ENCODE assay signal across 1 cellular context in the genomic region with DNA sequence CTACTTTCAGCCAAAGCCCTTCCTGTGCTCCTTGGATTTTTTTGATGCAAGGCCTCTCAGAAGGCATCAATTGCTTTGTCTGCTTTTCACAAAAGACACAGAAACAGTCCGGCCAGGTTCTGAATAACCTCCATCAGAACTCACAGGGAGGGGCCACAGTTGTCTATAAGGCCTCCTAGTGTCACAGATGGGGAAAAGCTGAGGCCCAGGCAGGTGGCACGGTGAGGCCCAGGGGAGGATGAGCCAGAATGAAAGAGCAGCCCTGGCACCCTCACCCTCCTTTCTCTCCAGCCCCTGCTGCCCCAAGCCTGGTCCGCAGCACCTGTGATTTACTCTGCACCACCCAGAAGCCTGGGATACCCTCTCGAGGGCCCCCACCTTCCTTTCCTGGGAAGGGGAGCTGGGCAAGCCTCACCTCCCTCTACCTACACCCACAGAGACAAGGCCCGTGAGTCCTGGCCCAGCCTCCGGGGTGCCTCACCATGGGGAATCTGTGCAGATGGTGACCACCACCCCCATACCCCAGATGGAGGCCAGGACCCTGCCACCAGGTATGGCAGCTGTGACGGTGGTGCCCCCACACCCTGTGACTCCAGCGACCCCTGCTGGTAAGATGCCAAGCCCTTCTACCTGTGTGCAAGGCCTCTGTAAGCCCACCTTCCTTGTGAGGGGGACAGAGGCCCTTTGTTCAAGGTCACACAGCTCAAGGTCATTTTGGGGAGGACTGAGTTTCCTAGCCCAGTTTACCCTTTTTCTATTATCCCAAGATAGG.
TF ChIP-seq lines count a peak whose summit lies in the region.

No MANE protein-coding gene starts in this region.

TF ChIP-seq in GM23338, 12 proteins besides CTCF, POLR2A, EP300 and RAD21 (continued from another document):
- TF ChIP-seq, protein P1, sequence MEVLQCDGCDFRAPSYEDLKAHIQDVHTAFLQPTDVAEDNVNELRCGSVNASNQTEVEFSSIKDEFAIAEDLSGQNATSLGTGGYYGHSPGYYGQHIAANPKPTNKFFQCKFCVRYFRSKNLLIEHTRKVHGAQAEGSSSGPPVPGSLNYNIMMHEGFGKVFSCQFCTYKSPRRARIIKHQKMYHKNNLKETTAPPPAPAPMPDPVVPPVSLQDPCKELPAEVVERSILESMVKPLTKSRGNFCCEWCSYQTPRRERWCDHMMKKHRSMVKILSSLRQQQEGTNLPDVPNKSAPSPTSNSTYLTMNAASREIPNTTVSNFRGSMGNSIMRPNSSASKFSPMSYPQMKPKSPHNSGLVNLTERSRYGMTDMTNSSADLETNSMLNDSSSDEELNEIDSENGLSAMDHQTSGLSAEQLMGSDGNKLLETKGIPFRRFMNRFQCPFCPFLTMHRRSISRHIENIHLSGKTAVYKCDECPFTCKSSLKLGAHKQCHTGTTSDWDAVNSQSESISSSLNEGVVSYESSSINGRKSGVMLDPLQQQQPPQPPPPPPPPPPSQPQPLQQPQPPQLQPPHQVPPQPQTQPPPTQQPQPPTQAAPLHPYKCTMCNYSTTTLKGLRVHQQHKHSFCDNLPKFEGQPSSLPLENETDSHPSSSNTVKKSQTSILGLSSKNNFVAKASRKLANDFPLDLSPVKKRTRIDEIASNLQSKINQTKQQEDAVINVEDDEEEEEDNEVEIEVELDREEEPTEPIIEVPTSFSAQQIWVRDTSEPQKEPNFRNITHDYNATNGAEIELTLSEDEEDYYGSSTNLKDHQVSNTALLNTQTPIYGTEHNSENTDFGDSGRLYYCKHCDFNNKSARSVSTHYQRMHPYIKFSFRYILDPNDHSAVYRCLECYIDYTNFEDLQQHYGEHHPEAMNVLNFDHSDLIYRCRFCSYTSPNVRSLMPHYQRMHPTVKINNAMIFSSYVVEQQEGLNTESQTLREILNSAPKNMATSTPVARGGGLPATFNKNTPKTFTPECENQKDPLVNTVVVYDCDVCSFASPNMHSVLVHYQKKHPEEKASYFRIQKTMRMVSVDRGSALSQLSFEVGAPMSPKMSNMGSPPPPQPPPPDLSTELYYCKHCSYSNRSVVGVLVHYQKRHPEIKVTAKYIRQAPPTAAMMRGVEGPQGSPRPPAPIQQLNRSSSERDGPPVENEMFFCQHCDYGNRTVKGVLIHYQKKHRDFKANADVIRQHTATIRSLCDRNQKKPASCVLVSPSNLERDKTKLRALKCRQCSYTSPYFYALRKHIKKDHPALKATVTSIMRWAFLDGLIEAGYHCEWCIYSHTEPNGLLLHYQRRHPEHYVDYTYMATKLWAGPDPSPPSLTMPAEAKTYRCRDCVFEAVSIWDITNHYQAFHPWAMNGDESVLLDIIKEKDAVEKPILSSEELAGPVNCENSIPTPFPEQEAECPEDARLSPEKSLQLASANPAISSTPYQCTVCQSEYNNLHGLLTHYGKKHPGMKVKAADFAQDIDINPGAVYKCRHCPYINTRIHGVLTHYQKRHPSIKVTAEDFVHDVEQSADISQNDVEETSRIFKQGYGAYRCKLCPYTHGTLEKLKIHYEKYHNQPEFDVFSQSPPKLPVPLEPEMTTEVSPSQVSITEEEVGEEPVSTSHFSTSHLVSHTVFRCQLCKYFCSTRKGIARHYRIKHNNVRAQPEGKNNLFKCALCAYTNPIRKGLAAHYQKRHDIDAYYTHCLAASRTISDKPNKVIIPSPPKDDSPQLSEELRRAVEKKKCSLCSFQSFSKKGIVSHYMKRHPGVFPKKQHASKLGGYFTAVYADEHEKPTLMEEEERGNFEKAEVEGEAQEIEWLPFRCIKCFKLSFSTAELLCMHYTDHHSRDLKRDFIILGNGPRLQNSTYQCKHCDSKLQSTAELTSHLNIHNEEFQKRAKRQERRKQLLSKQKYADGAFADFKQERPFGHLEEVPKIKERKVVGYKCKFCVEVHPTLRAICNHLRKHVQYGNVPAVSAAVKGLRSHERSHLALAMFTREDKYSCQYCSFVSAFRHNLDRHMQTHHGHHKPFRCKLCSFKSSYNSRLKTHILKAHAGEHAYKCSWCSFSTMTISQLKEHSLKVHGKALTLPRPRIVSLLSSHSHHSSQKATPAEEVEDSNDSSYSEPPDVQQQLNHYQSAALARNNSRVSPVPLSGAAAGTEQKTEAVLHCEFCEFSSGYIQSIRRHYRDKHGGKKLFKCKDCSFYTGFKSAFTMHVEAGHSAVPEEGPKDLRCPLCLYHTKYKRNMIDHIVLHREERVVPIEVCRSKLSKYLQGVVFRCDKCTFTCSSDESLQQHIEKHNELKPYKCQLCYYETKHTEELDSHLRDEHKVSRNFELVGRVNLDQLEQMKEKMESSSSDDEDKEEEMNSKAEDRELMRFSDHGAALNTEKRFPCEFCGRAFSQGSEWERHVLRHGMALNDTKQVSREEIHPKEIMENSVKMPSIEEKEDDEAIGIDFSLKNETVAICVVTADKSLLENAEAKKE (CRISPR knock-in tag; IDR thresholded peaks at IDR 0.05): no peak
- no peak for TF ChIP-seq ZNF331 (CRISPR knock-in tag; IDR thresholded peaks at IDR 0.05; ENCODE audit: low read depth)
- TF ChIP-seq NANOG (IDR thresholded peaks at IDR 0.05; ENCODE audit: borderline replicate concordance): no peak
- no peak for TF ChIP-seq JUNB (IDR thresholded peaks at IDR 0.05; ENCODE audit: unreplicated experiment)
- TF ChIP-seq CREB1 (CRISPR knock-in tag; IDR thresholded peaks at IDR 0.05; ENCODE audit: low read depth): no peak
- TF ChIP-seq POLR2AphosphoS5 (IDR thresholded peaks at IDR 0.05; ENCODE audit: low read depth): no peak
- no peak for TF ChIP-seq EZH2 (IDR thresholded peaks at IDR 0.05; ENCODE audit: low read depth, unreplicated experiment)
- TF ChIP-seq STAT1 (IDR thresholded peaks at IDR 0.05; ENCODE audit: unreplicated experiment): no peak
- TF ChIP-seq EZH2phosphoT487 (IDR thresholded peaks at IDR 0.05; ENCODE audit: unreplicated experiment): no peak
- TF ChIP-seq ZNF114 (CRISPR knock-in tag; IDR thresholded peaks at IDR 0.05): no peak
- TF ChIP-seq, protein P2, sequence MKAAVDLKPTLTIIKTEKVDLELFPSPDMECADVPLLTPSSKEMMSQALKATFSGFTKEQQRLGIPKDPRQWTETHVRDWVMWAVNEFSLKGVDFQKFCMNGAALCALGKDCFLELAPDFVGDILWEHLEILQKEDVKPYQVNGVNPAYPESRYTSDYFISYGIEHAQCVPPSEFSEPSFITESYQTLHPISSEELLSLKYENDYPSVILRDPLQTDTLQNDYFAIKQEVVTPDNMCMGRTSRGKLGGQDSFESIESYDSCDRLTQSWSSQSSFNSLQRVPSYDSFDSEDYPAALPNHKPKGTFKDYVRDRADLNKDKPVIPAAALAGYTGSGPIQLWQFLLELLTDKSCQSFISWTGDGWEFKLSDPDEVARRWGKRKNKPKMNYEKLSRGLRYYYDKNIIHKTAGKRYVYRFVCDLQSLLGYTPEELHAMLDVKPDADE (IDR thresholded peaks at IDR 0.05): no peak
